In the genomic region with DNA sequence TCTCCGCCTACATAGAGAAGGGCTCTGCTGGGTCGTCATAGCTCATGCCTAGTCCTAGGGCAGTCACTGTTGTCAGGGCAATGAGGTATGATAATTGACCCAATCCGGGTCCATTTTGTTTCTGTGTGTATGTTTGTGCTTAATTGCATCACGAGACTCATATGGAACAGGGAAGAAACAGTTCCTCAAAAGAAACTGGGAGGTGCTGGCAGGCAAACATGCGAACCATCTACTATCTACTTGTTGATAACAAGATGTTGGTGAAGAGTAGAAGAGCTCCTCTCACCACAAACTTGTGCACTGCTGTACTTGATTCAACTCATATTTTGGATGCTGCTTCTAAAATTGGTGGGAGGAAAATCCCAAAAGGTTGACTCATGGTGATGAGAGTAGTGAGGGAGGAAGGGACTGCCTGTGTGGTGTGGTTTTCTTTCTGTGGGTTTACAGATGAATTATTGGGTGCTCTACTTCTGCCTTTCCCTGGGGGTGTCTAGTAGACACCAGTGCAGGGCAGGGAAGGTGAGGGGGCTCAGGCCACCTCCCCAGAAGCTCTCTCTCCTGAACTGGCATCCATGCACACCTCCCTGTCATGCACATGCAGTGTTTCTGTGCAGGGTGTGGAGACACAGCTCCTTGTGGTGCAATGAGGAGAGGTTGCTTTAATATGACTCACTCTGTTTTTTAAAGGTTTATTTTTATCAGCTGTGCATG, we compare ENCODE assay signal across 9 cellular contexts. TPM values are rescaled to one million over a fixed set of nuclear protein-coding genes. Genes with fewer than 3 reads are reported as not detected.
DNase-seq lines count a peak whose midpoint lies in the region; ATAC-seq, FAIRE-seq and TF ChIP-seq lines count a peak whose summit lies in the region.
"Had no signal": no experiment of that assay in that cellular context is flagged by ENCODE, and none has a peak within 500 bp of the region (broad histone marks: within the 10 kb centered on the region; RNA-seq: fewer than 3 reads in every experiment).

No MANE protein-coding gene starts in this region.

- CTCF ChIA-PET in PC-3 (lab: Charles Lee) (interaction anchor here (0.6 kb wide), 1 partner anchor 9 kb away, joined by 3 read pairs; no protein-coding TSS in a partner anchor), PC-9 (lab: Charles Lee) (interaction anchor here (0.7 kb wide), 1 partner anchor 314 kb away, joined by 3 read pairs; no protein-coding TSS in a partner anchor), Calu3 (lab: Charles Lee) (interaction anchor here (0.5 to 0.7 kb wide), 2 partner anchors 10 to 14 kb away, joined by 3 read pairs; no protein-coding TSS in a partner anchor)

- no peak for TF ChIP-seq CTCF in GM06990 (IDR thresholded peaks at IDR 0.05; ENCODE audit: insufficient read depth, low read length, poor library complexity, severe bottlenecking)
- no peak for TF ChIP-seq CTCF in PC-3 (conservative IDR thresholded peaks at IDR 0.05; ENCODE audit: low read depth, low read length)
- no peak for TF ChIP-seq CTCF in PC-9 (conservative IDR thresholded peaks at IDR 0.05)
- TF ChIP-seq CTCF in D721Med (IDR thresholded peaks at IDR 0.05; ENCODE audit: insufficient read depth, missing control alignments): no peak
- TF ChIP-seq CTCF in Calu3 (IDR thresholded peaks at IDR 0.05; ENCODE audit: unreplicated experiment): no peak

- ATAC-seq in GM21786 (IDR thresholded peaks at IDR 0.05; ENCODE audit: unreplicated experiment) (peak; percentile 56), PC-3 (peak; percentile 87)

- H3K9ac ChIP-seq in PC-3 (ENCODE audit: low read length): no peak overlapping the region

- no peak overlapping the region for H3K27ac Mint-ChIP-seq in Calu3 (ENCODE audit: unreplicated experiment)

- DNase-seq in GM06990 (ENCODE audit: extremely low read depth, insufficient read length) (peak; percentile 15), PC-3 (peak; percentile 48), hepatic stellate cell (ENCODE audit: low spot score) (peak; percentile 68), PC-9 (no peak), RCC 7860 (ENCODE audit: low spot score) (no peak), D721Med (ENCODE audit: insufficient read length, low spot score) (no peak), Calu3 (no peak)
- DNase-seq: right lobe of liver had no signal

- H3K9me3 ChIP-seq in PC-3 (ENCODE audit: low read length) (no peaks in the 10 kb centered on the region), PC-9 (ENCODE audit: insufficient read depth, low read depth) (no peaks in the 10 kb centered on the region)
- H3K9me3 ChIP-seq: right lobe of liver had no signal

- H3K79me2 ChIP-seq in PC-3 (ENCODE audit: low read length) (no peaks in the 10 kb centered on the region), PC-9 (ENCODE audit: low read depth) (no peaks in the 10 kb centered on the region)

- BruUV-seq in PC-3 (replicated peaks; lab: Mats Ljungman, UMichigan) (no TSS peak), PC-9 (replicated peaks; lab: Mats Ljungman, UMichigan) (no TSS peak), Calu3 (replicated peaks; lab: Mats Ljungman, UMichigan) (no TSS peak)

- H3K36me3 ChIP-seq in GM06990 (ENCODE audit: control insufficient read depth, insufficient read depth, low read length): no peaks in the 10 kb centered on the region
- no peaks in the 10 kb centered on the region for H3K36me3 ChIP-seq in PC-3 (ENCODE audit: low read depth, low read length)
- H3K36me3 ChIP-seq in PC-9 (ENCODE audit: low read depth): no peaks in the 10 kb centered on the region
- H3K36me3 ChIP-seq: right lobe of liver had no signal

- intact Hi-C loops in PC-3 (cut with micrococcal nuclease) (no loop called here), PC-9 (cut with micrococcal nuclease; ENCODE audit: unreplicated experiment) (no loop called here), Calu3 (cut with micrococcal nuclease; ENCODE audit: unreplicated experiment) (no loop called here)

- FAIRE-seq in RCC 7860 (lab: Jason Lieb, UNC): no peak
- no peak for FAIRE-seq in D721Med (lab: Jason Lieb, UNC)

- H3K27ac ChIP-seq in PC-3 (ENCODE audit: low read length): no peak overlapping the region
- H3K27ac ChIP-seq in PC-9: no peak overlapping the region
- H3K27ac ChIP-seq: right lobe of liver had no signal

- H3F3A ChIP-seq in PC-3 (ENCODE audit: low read length, unreplicated experiment) (no peaks in the 10 kb centered on the region), PC-9 (ENCODE audit: insufficient read depth, low read depth) (no peaks in the 10 kb centered on the region)

- no peak overlapping the region for H2AFZ ChIP-seq in PC-3 (ENCODE audit: low read length)
- no peak overlapping the region for H2AFZ ChIP-seq in PC-9

- H3K4me3 ChIP-seq in GM06990 (replicated peaks; ENCODE audit: low read depth, low read length) (no peak overlapping the region), PC-3 (ENCODE audit: low read length) (no peak overlapping the region), PC-9 (no peak overlapping the region)
- H3K4me3 ChIP-seq: right lobe of liver had no signal

- H4K20me1 ChIP-seq in PC-3 (ENCODE audit: low read length) (no peaks in the 10 kb centered on the region), PC-9 (ENCODE audit: insufficient read depth) (no peaks in the 10 kb centered on the region)

- H3K27me3 ChIP-seq in GM06990 (replicated peaks; ENCODE audit: control insufficient read depth, insufficient read depth, low read length) (0 out of 2 replicates have a peak, but pooled peaks cover under 1% of the 10 kb centered on the region), PC-3 (ENCODE audit: low read length) (peaks cover 11% of the 10 kb centered on the region), PC-9 (ENCODE audit: insufficient read depth, low read depth) (no peaks in the 10 kb centered on the region)
- H3K27me3 ChIP-seq: right lobe of liver had no signal

- POLR2A ChIA-PET in PC-3 (lab: Charles Lee; ENCODE audit: unreplicated experiment) (no interaction called here), PC-9 (lab: Charles Lee; ENCODE audit: unreplicated experiment) (no interaction called here)

- 0 out of 2 replicates have a peak overlapping the region, but pooled peaks have one; percentile 14 for H3K4me2 ChIP-seq in PC-3 (ENCODE audit: low read length)
- H3K4me2 ChIP-seq in PC-9: no peak overlapping the region

- H3K4me3 Mint-ChIP-seq in Calu3 (ENCODE audit: low read depth, unreplicated experiment): no peak overlapping the region

- H3K27me3 Mint-ChIP-seq in Calu3 (ENCODE audit: unreplicated experiment): peaks cover 26% of the 10 kb centered on the region

- H3K4me1 ChIP-seq in PC-3 (ENCODE audit: insufficient read depth, low read length) (peaks cover 14% of the 10 kb centered on the region; the same call in 1 of the 2 replicates), PC-9 (replicated peaks; ENCODE audit: insufficient read depth) (no peaks in the 10 kb centered on the region)
- H3K4me1 ChIP-seq: right lobe of liver had no signal

- no peaks in the 10 kb centered on the region for H3K4me1 Mint-ChIP-seq in Calu3 (ENCODE audit: low read depth, unreplicated experiment)

- H3K9me3 Mint-ChIP-seq in Calu3 (ENCODE audit: low read depth, unreplicated experiment): no peaks in the 10 kb centered on the region

- no peaks in the 10 kb centered on the region for H3K36me3 Mint-ChIP-seq in Calu3 (ENCODE audit: insufficient read depth, unreplicated experiment)

- H3K9me2 ChIP-seq in PC-3 (replicated peaks; ENCODE audit: low read length) (no peaks in the 10 kb centered on the region), PC-9 (ENCODE audit: insufficient read depth) (no peaks in the 10 kb centered on the region)

RNA-seq across cellular contexts. Expression of gene LSMEM1, which starts 29.4 kb away (rescaled TPM):
- total RNA-seq in PC-3 (2014; rRNA removed): 0.15 and 0.29 TPM in 2 replicates
- 2.9 and 3.2 TPM in 2 replicates for total RNA-seq in PC-9 (2021)
- 3.0 and 4.3 TPM in 2 replicates for total RNA-seq in Calu3 (2022)

RNA-seq across cellular contexts. Expression of gene IFRD1, which starts 59.9 kb away (rescaled TPM):
- total RNA-seq in PC-3 (2014; rRNA removed): 72.6 and 73.4 TPM in 2 replicates
- 79.6 and 89.4 TPM in 2 replicates for total RNA-seq in PC-9 (2021)
- 38.8 and 44.6 TPM in 2 replicates for total RNA-seq in Calu3 (2022)

Comparison
In these comparisons a context has a peak if more than half of its experiments do, and no peak if none do; other contexts are left out.
1. DNase-seq: peak in GM06990 (single experiment), PC-3 (single experiment) and hepatic stellate cell (single experiment); none in PC-9 (0 of 2), RCC 7860 (single experiment), D721Med (single experiment) and Calu3 (single experiment).